Comparison of ENCODE assay signal across 8 cellular contexts in the genomic region with DNA sequence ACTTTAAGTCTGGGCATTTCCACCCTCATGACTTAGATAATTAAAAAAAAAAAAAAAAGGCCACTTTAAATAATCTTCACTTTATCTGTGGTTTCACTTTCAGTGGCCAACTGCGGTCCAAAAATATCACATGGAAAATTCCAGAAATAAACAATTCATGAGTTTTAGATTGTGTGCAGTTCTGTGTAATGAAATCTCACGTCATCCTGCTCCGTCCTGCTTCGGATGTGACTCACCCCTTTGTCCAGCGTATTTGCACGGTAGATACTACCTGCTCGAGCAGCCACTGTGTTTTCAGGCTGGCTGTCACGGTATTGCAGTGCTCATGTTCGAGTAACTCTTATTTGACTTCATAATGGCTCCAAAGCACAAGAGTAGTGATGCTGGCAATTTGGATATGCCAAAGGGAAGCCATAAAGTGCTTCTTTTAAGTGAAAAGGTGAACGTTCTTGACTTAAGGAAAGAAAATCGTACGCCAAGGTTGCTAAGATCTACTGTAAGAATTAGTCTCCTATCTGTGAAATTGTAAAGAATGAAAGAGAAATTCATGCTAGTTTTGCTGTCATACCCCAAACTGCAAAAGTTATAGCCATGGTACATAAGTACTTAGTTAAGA. TPM values are rescaled to one million over a fixed set of nuclear protein-coding genes. Genes with fewer than 3 reads are reported as not detected.
DNase-seq lines count a peak whose midpoint lies in the region; ATAC-seq, FAIRE-seq and TF ChIP-seq lines count a peak whose summit lies in the region.

No MANE protein-coding gene starts in this region.

- ATAC-seq in GM19397 (IDR thresholded peaks at IDR 0.05; ENCODE audit: unreplicated experiment): peak; percentile 27
- ATAC-seq in HG03457 (IDR thresholded peaks at IDR 0.05; ENCODE audit: unreplicated experiment): peak; percentile 20

- TF ChIP-seq CTCF in chondrocyte (IDR thresholded peaks at IDR 0.05): no peak

- peaks cover 3% of the 10 kb centered on the region for H3K36me3 Mint-ChIP-seq in chondrocyte (ENCODE audit: low read depth)

- FAIRE-seq in urothelium cell line (lab: Jason Lieb, UNC): no peak

- peaks cover 22% of the 10 kb centered on the region for H3K4me1 Mint-ChIP-seq in chondrocyte (ENCODE audit: low read depth)

- H3K27ac Mint-ChIP-seq in chondrocyte (ENCODE audit: unreplicated experiment): peak overlapping the region; percentile 28

- DNase-seq in DMS153 (lab: John Stamatoyannopoulos, UW): peak; percentile 72
- DNase-seq in chondrocyte (ENCODE audit: low spot score): no peak
- DNase-seq in urothelium cell line (ENCODE audit: low spot score): peak; percentile 55
- DNase-seq in activated gamma-delta T cell (lab: John Stamatoyannopoulos, UW): no peak
- no peak for DNase-seq in hypothalamus (lab: John Stamatoyannopoulos, UW)
- no peak for DNase-seq in UCSD-AML1 (lab: John Stamatoyannopoulos, UW; ENCODE audit: unreplicated experiment)

- H3K27me3 Mint-ChIP-seq in chondrocyte (ENCODE audit: low read depth): no peaks in the 10 kb centered on the region

- no peaks in the 10 kb centered on the region for H3K9me3 Mint-ChIP-seq in chondrocyte (ENCODE audit: low read depth)

- peak overlapping the region; percentile 19 for H3K4me3 Mint-ChIP-seq in chondrocyte (ENCODE audit: unreplicated experiment)

RNA-seq across cellular contexts. Expression of a gene that starts 2.4 kb away (rescaled TPM):
- total RNA-seq in chondrocyte: 2.0 to 5.0 TPM (median 2.8 TPM) in 3 replicates

Comparison
In these comparisons a context has a peak if more than half of its experiments do, and no peak if none do; other contexts are left out.
1. DNase-seq: peak in DMS153 (single experiment) and urothelium cell line (single experiment); none in chondrocyte (single experiment), activated gamma-delta T cell (single experiment), hypothalamus (0 of 51) and UCSD-AML1 (single experiment).